In genomic region chr22:17396531-17396930, GRCh38 we compare ENCODE assay signal across 14 cellular contexts. TPM values are rescaled to one million over a fixed set of nuclear protein-coding genes. Genes with fewer than 3 reads are reported as not detected.
"Had no signal": no experiment of that assay in that cellular context is flagged by ENCODE, and none has a peak within 500 bp of the region (broad histone marks: within the 10 kb centered on the region; RNA-seq: fewer than 3 reads in every experiment).

No MANE protein-coding gene starts in this region.

- H3K4me1 Mint-ChIP-seq: activated CD4-positive, alpha-beta memory T cell treated with anti-CD3 and anti-CD28 coated beads, Interleukin-2, amount 10 ng/mL, durations not matched to agents 7 days and 5 days; naive thymus-derived CD4-positive, alpha-beta T cell had no signal

- H3K27me3 Mint-ChIP-seq: activated naive CD8-positive, alpha-beta T cell treated with anti-CD3 and anti-CD28 coated beads for 36 hours; progenitor cell of endocrine pancreas had no signal

- H3K27ac Mint-ChIP-seq: activated CD4-positive, alpha-beta memory T cell treated with anti-CD3 and anti-CD28 coated beads, Interleukin-2, amount 10 ng/mL, durations not matched to agents 7 days and 5 days; activated naive CD8-positive, alpha-beta T cell treated with anti-CD3 and anti-CD28 coated beads for 36 hours; activated T-cell treated with anti-CD3 and anti-CD28 coated beads, Interleukin-2, amount 50 U/mL, for 72 hours; naive thymus-derived CD4-positive, alpha-beta T cell; progenitor cell of endocrine pancreas had no signal

- H3K36me3 Mint-ChIP-seq: activated naive CD8-positive, alpha-beta T cell treated with anti-CD3 and anti-CD28 coated beads for 36 hours; naive thymus-derived CD4-positive, alpha-beta T cell had no signal

- H3K27ac ChIP-seq: sigmoid colon had no signal

- H3K4me3 Mint-ChIP-seq: activated CD4-positive, alpha-beta memory T cell treated with anti-CD3 and anti-CD28 coated beads, Interleukin-2, amount 10 ng/mL, durations not matched to agents 7 days and 5 days; activated naive CD8-positive, alpha-beta T cell treated with anti-CD3 and anti-CD28 coated beads for 36 hours; activated T-cell treated with anti-CD3 and anti-CD28 coated beads, Interleukin-2, amount 50 U/mL, for 72 hours; naive thymus-derived CD4-positive, alpha-beta T cell had no signal

- H3K27me3 ChIP-seq: gastrocnemius medialis, sigmoid colon had no signal

- H3K4me3 ChIP-seq: gastrocnemius medialis, sigmoid colon had no signal

- H3K9me3 Mint-ChIP-seq: activated CD4-positive, alpha-beta memory T cell treated with anti-CD3 and anti-CD28 coated beads, Interleukin-2, amount 10 ng/mL, durations not matched to agents 7 days and 5 days; activated naive CD8-positive, alpha-beta T cell treated with anti-CD3 and anti-CD28 coated beads for 36 hours; activated T-cell treated with anti-CD3 and anti-CD28 coated beads, Interleukin-2, amount 50 U/mL, for 72 hours had no signal

- ATAC-seq: activated T-cell treated with anti-CD3 and anti-CD28 coated beads, Interleukin-2, amount 50 U/mL, for 72 hours; gastrocnemius medialis; naive thymus-derived CD4-positive, alpha-beta T cell had no signal

- DNase-seq: activated CD4-positive, alpha-beta memory T cell treated with anti-CD3 and anti-CD28 coated beads, Interleukin-2, amount 10 ng/mL, durations not matched to agents 7 days and 5 days; activated CD4-positive, alpha-beta T cell treated with anti-CD3 and anti-CD28 coated beads for 1 hour; activated CD8-positive, alpha-beta memory T cell treated with anti-CD3 and anti-CD28 coated beads, Interleukin-2, amount 50 U/mL, for 4 hours; activated gamma-delta T cell treated with Interleukin-2 at 50 U/mL for 16 hours; activated naive CD8-positive, alpha-beta T cell treated with anti-CD3 and anti-CD28 coated beads for 36 hours; activated T-cell treated with anti-CD3 and anti-CD28 coated beads, Interleukin-2, amount 50 U/mL, for 72 hours; gastrocnemius medialis; kidney; naive thymus-derived CD4-positive, alpha-beta T cell; occipital lobe; sigmoid colon; stimulated activated CD4-positive, alpha-beta T cell treated with anti-CD3 and anti-CD28 coated beads, Interleukin-12 subunit alpha, Interleukin-12 subunit beta, amount 100 ng/mL, for 4 hours; stimulated activated naive CD4-positive, alpha-beta T cell treated with Interleukin-2 at 50 U/mL for 16 hours had no signal

- H3K4me1 ChIP-seq: sigmoid colon had no signal

- FAIRE-seq: kidney had no signal

- H3K36me3 ChIP-seq: gastrocnemius medialis, sigmoid colon had no signal

- H3K9me3 ChIP-seq: gastrocnemius medialis, sigmoid colon had no signal

RNA-seq across cellular contexts. Expression of gene CECR2, which starts 27.3 kb away (rescaled TPM):
- polyA plus RNA-seq: naive thymus-derived CD4-positive, alpha-beta T cell had no signal
